In genomic region chr4:121800638-121800960, GRCh38 we compare ENCODE assay signal across 8 cellular contexts. TPM values are rescaled to one million over a fixed set of nuclear protein-coding genes. Genes with fewer than 3 reads are reported as not detected.
A peak's percentile ranks its signal among the peaks of the same experiment; 100 is the strongest.
DNase-seq lines count a peak whose midpoint lies in the region; ATAC-seq and TF ChIP-seq lines count a peak whose summit lies in the region.

No MANE protein-coding gene starts in this region.

- peak overlapping the region; percentile 98 for H4K8ac ChIP-seq in mesendoderm (ENCODE audit: low read depth, low read length)

- H3K4ac ChIP-seq in mesendoderm (ENCODE audit: low read depth, low read length): peak overlapping the region; percentile 81

- peak overlapping the region; percentile 80; the same call in 1 of the 2 replicates for H3K27ac ChIP-seq in C4-2B
- H3K27ac ChIP-seq in HUES48 (ENCODE audit: low read depth, low read length): peak overlapping the region; percentile 93
- peak overlapping the region; percentile 85 to 91 for H3K27ac ChIP-seq in breast epithelium
- H3K27ac ChIP-seq in mesendoderm (ENCODE audit: low read depth, low read length): peak overlapping the region; percentile 30

- TF ChIP-seq CTCF in C4-2B (conservative IDR thresholded peaks at IDR 0.05) (no peak), breast epithelium (IDR thresholded peaks at IDR 0.05) (no peak)

- peak overlapping the region; percentile 76 for H3K23ac ChIP-seq in mesendoderm (ENCODE audit: low read length)

- H3K4me1 ChIP-seq in HUES48 (ENCODE audit: control insufficient read depth, insufficient read depth, low read length): peaks cover 25% of the 10 kb centered on the region
- H3K4me1 ChIP-seq in breast epithelium: no peaks in the 10 kb centered on the region
- H3K4me1 ChIP-seq in mesendoderm (ENCODE audit: control insufficient read depth, low read depth, low read length): no peaks in the 10 kb centered on the region

- no peaks in the 10 kb centered on the region for H3K9me3 ChIP-seq in HUES48 (ENCODE audit: control insufficient read depth, insufficient read depth, low read length)
- no peaks in the 10 kb centered on the region for H3K9me3 ChIP-seq in breast epithelium

- H3K79me1 ChIP-seq in mesendoderm (ENCODE audit: low read length): no peaks in the 10 kb centered on the region

- H3K4me2 ChIP-seq in mesendoderm (ENCODE audit: low read length): peak overlapping the region; percentile 92

- H3K36me3 ChIP-seq in HUES48 (ENCODE audit: control insufficient read depth, insufficient read depth, low read length) (peaks cover 35% of the 10 kb centered on the region), breast epithelium (no peaks in the 10 kb centered on the region), mesendoderm (ENCODE audit: control insufficient read depth, insufficient read depth, low read length) (peaks cover 2% of the 10 kb centered on the region)

- no peak for DNase-seq in breast epithelium (ENCODE audit: low spot score in 2 of 2)
- no peak for DNase-seq in mesendoderm
- DNase-seq in UCSD-AML1 (lab: John Stamatoyannopoulos, UW; ENCODE audit: unreplicated experiment): no peak
- no peak for DNase-seq in stimulated activated CD4-positive, alpha-beta T cell treated with anti-CD3 and anti-CD28 coated beads, Interleukin-15, amount 100 ng/mL, for 24 hours
- DNase-seq in stimulated activated CD4-positive, alpha-beta T cell treated with anti-CD3 and anti-CD28 coated beads, Interleukin-1b, Interleukin-23, amount 100 ng/mL, for 48 hours: no peak

- intact Hi-C loops in breast epithelium (cut with DNase I; ENCODE audit: low total_unique reads): loop anchor here (5.0 kb wide), 1 partner anchor 673 kb away; no protein-coding TSS in a partner anchor

- no CpG with 5 or more reads among the region's 8 CpGs for WGBS in mesendoderm (ENCODE audit: extremely low coverage, insufficient coverage, low lambda C conversion rate)

- H4K5ac ChIP-seq in mesendoderm (ENCODE audit: low read length): peak overlapping the region; percentile 94

- H3K79me2 ChIP-seq in mesendoderm (ENCODE audit: control insufficient read depth, insufficient read depth, low read length): peaks cover 13% of the 10 kb centered on the region

- H2BK120ac ChIP-seq in mesendoderm (ENCODE audit: low read depth, low read length): no peak overlapping the region

- H3K9ac ChIP-seq in HUES48 (ENCODE audit: low read depth, low read length) (peak overlapping the region; percentile 96), mesendoderm (ENCODE audit: low read length) (peak overlapping the region; percentile 84)

- H3K56ac ChIP-seq in mesendoderm (ENCODE audit: low read length): peak overlapping the region; percentile 88

- H2AK5ac ChIP-seq in mesendoderm (ENCODE audit: low read length): no peak overlapping the region

- no peak for TF ChIP-seq POLR2A in breast epithelium (IDR thresholded peaks at IDR 0.05)

- H3K27me3 ChIP-seq in HUES48 (ENCODE audit: control insufficient read depth, insufficient read depth, low read length) (no peaks in the 10 kb centered on the region), breast epithelium (no peaks in the 10 kb centered on the region), mesendoderm (ENCODE audit: insufficient read depth, low read length, poor library complexity) (no peaks in the 10 kb centered on the region)

- no peak overlapping the region for H2BK15ac ChIP-seq in mesendoderm (replicated peaks; ENCODE audit: low read depth)

- peak; percentile 24 for ATAC-seq in GM21390 (IDR thresholded peaks at IDR 0.05; ENCODE audit: unreplicated experiment)

- peak overlapping the region; percentile 81 for H3K18ac ChIP-seq in mesendoderm (ENCODE audit: low read length)

- peak overlapping the region; percentile 94 for H3K4me3 ChIP-seq in HUES48 (ENCODE audit: low read depth, low read length)
- peak overlapping the region; percentile 76 to 95 (median 87) for H3K4me3 ChIP-seq in breast epithelium
- H3K4me3 ChIP-seq in mesendoderm (ENCODE audit: low read length): peak overlapping the region; percentile 68

- peak overlapping the region; percentile 44 for H2BK5ac ChIP-seq in mesendoderm (ENCODE audit: low read length)

RNA-seq across cellular contexts. Expression of gene EXOSC9, which starts 0.5 kb away (rescaled TPM):
- total RNA-seq in breast epithelium: 10 to 100 TPM; 23.4 to 27.2 (median 25.2) TPM
- polyA plus RNA-seq in mesendoderm (2013, experiment 1 of 2): 71.2 TPM
- 71.5 TPM for polyA plus RNA-seq in mesendoderm (2013, experiment 2 of 2)

RNA-seq across cellular contexts. Expression of gene CCNA2, which starts 23.1 kb away (rescaled TPM):
- total RNA-seq in breast epithelium: 1 to 10 TPM; 1.3 to 3.8 (median 1.8) TPM
- polyA plus RNA-seq in mesendoderm (2013, experiment 1 of 2): 105 TPM
- polyA plus RNA-seq in mesendoderm (2013, experiment 2 of 2): 105 TPM

RNA-seq across cellular contexts. Expression of gene SMIM43, which starts 35.6 kb away (rescaled TPM):
- total RNA-seq in breast epithelium: not detected
- polyA plus RNA-seq in mesendoderm (2013, experiment 1 of 2): 0.21 TPM
- 0.25 TPM for polyA plus RNA-seq in mesendoderm (2013, experiment 2 of 2)

Comparison
In these comparisons a context has a peak if more than half of its experiments do, and no peak if none do; other contexts are left out.
1. H3K27ac ChIP-seq: peak in every context shown above with its lines; median percentile 93 in HUES48; 88 in breast epithelium; 80 in C4-2B; 30 in mesendoderm.